Comparison of ENCODE assay signal across 13 cellular contexts in genomic region chr11:17770048-17770652, GRCh38. TPM values are rescaled to one million over a fixed set of nuclear protein-coding genes. Genes with fewer than 3 reads are reported as not detected.
DNase-seq lines count a peak whose midpoint lies in the region; FAIRE-seq and TF ChIP-seq lines count a peak whose summit lies in the region.
"Had no signal": no experiment of that assay in that cellular context is flagged by ENCODE, and none has a peak within 500 bp of the region (broad histone marks: within the 10 kb centered on the region; RNA-seq: fewer than 3 reads in every experiment).

No MANE protein-coding gene starts in this region.

- H3K27me3 Mint-ChIP-seq in activated CD4-positive, alpha-beta memory T cell treated with anti-CD3 and anti-CD28 coated beads for 36 hours: no peaks in the 10 kb centered on the region
- no peaks in the 10 kb centered on the region for H3K27me3 Mint-ChIP-seq in activated CD4-positive, alpha-beta memory T cell treated with anti-CD3 and anti-CD28 coated beads, Interleukin-2, amount 10 ng/mL, durations not matched to agents 7 days and 5 days

- H3K27ac ChIP-seq in colonic mucosa: no peak overlapping the region
- peak overlapping the region in 1 of 2 donors; percentile 25 for H3K27ac ChIP-seq in small intestine (ENCODE audit: low read depth in 1 of 2, low read length in 1 of 2)
- no peak overlapping the region for H3K27ac ChIP-seq in esophagus squamous epithelium

- peak; percentile 22 for TF ChIP-seq CTCF in colonic mucosa (IDR thresholded peaks at IDR 0.05)
- peak in 1 of 6 experiments; percentile 23 for TF ChIP-seq CTCF in esophagus squamous epithelium (IDR thresholded peaks at IDR 0.05)

- no peak for FAIRE-seq in small intestine (lab: Jason Lieb, UNC)
- FAIRE-seq: colon had no signal

- TF ChIP-seq POLR2A in esophagus squamous epithelium (IDR thresholded peaks at IDR 0.05): no peak

- peak; percentile 15 for DNase-seq in activated CD4-positive, alpha-beta memory T cell treated with anti-CD3 and anti-CD28 coated beads for 36 hours
- no peak for DNase-seq in activated CD4-positive, alpha-beta memory T cell treated with anti-CD3 and anti-CD28 coated beads, Interleukin-2, amount 10 ng/mL, durations not matched to agents 7 days and 5 days
- DNase-seq in NAMALWA (ENCODE audit: low spot score) (peak; percentile 18), colonic mucosa (peak; percentile 93), small intestine (peak; percentile 94), DMS114 treated with DMSO at 0.1 percent for 48 hours (lab: John Stamatoyannopoulos, UW; ENCODE audit: unreplicated experiment) (no peak), esophagus squamous epithelium (lab: John Stamatoyannopoulos, UW) (no peak)
- DNase-seq in NK-92 treated with Interleukin-12 subunit alpha and Interleukin-12 subunit beta, amount 100 ng/mL, for 24 hours (lab: John Stamatoyannopoulos, UW): no peak
- DNase-seq: CD4-positive, alpha-beta memory T cell; hippocampal formation; SIG-M5 had no signal

- H3K9ac ChIP-seq in colonic mucosa (ENCODE audit: low read depth in 2 of 2, low read length in 2 of 2): no peak overlapping the region

- intact Hi-C loops in activated CD4-positive, alpha-beta memory T cell treated with anti-CD3 and anti-CD28 coated beads for 36 hours (cut with micrococcal nuclease): no loop called here
- intact Hi-C loops in colonic mucosa (cut with DNase I) (no loop called here), esophagus squamous epithelium (cut with DNase I) (no loop called here)

- no peaks in the 10 kb centered on the region for H3K4me1 Mint-ChIP-seq in activated CD4-positive, alpha-beta memory T cell treated with anti-CD3 and anti-CD28 coated beads for 36 hours (ENCODE audit: low read depth)
- H3K4me1 Mint-ChIP-seq in activated CD4-positive, alpha-beta memory T cell treated with anti-CD3 and anti-CD28 coated beads, Interleukin-2, amount 10 ng/mL, durations not matched to agents 7 days and 5 days: no peaks in the 10 kb centered on the region
- H3K4me1 Mint-ChIP-seq: CD4-positive, alpha-beta memory T cell; nephron had no signal

- no peak overlapping the region for H3K27ac Mint-ChIP-seq in activated CD4-positive, alpha-beta memory T cell treated with anti-CD3 and anti-CD28 coated beads for 36 hours
- H3K27ac Mint-ChIP-seq in activated CD4-positive, alpha-beta memory T cell treated with anti-CD3 and anti-CD28 coated beads, Interleukin-2, amount 10 ng/mL, durations not matched to agents 7 days and 5 days: no peak overlapping the region
- H3K27ac Mint-ChIP-seq: nephron had no signal

- no peak overlapping the region for H3K4me3 Mint-ChIP-seq in activated CD4-positive, alpha-beta memory T cell treated with anti-CD3 and anti-CD28 coated beads for 36 hours
- H3K4me3 Mint-ChIP-seq in activated CD4-positive, alpha-beta memory T cell treated with anti-CD3 and anti-CD28 coated beads, Interleukin-2, amount 10 ng/mL, durations not matched to agents 7 days and 5 days: no peak overlapping the region
- H3K4me3 Mint-ChIP-seq: CD4-positive, alpha-beta memory T cell; nephron had no signal

- no peaks in the 10 kb centered on the region for H3K9me3 Mint-ChIP-seq in activated CD4-positive, alpha-beta memory T cell treated with anti-CD3 and anti-CD28 coated beads for 36 hours
- no peaks in the 10 kb centered on the region for H3K9me3 Mint-ChIP-seq in activated CD4-positive, alpha-beta memory T cell treated with anti-CD3 and anti-CD28 coated beads, Interleukin-2, amount 10 ng/mL, durations not matched to agents 7 days and 5 days
- H3K9me3 Mint-ChIP-seq: CD4-positive, alpha-beta memory T cell; nephron had no signal

- H3K4me1 ChIP-seq in colonic mucosa: peaks cover 8% of the 10 kb centered on the region
- peaks cover 0 to 7% of the 10 kb centered on the region in 2 donors for H3K4me1 ChIP-seq in small intestine (ENCODE audit: control insufficient read depth in 2 of 2, insufficient read depth in 1 of 2, low read depth in 1 of 2, low read length in 1 of 2)
- H3K4me1 ChIP-seq in esophagus squamous epithelium: peaks cover 0 to 5% (median 0%) of the 10 kb centered on the region in 3 donors

- CTCF ChIA-PET in activated CD4-positive, alpha-beta memory T cell treated with anti-CD3 and anti-CD28 coated beads for 36 hours (lab: Charles Lee): no interaction called here
- CTCF ChIA-PET in activated CD4-positive, alpha-beta memory T cell treated with anti-CD3 and anti-CD28 coated beads, Interleukin-2, amount 10 ng/mL, durations not matched to agents 7 days and 5 days (lab: Charles Lee): no interaction called here

- no peaks in the 10 kb centered on the region for H3K36me3 Mint-ChIP-seq in activated CD4-positive, alpha-beta memory T cell treated with anti-CD3 and anti-CD28 coated beads for 36 hours
- H3K36me3 Mint-ChIP-seq in activated CD4-positive, alpha-beta memory T cell treated with anti-CD3 and anti-CD28 coated beads, Interleukin-2, amount 10 ng/mL, durations not matched to agents 7 days and 5 days (ENCODE audit: low read depth): no peaks in the 10 kb centered on the region
- H3K36me3 Mint-ChIP-seq: CD4-positive, alpha-beta memory T cell had no signal

- H3K36me3 ChIP-seq in colonic mucosa: no peaks in the 10 kb centered on the region
- no peaks in the 10 kb centered on the region for H3K36me3 ChIP-seq in small intestine (ENCODE audit: control insufficient read depth in 2 of 2, insufficient read depth in 2 of 2, low read length in 2 of 2)
- no peaks in the 10 kb centered on the region for H3K36me3 ChIP-seq in esophagus squamous epithelium

- no peak overlapping the region for H3K4me3 ChIP-seq in colonic mucosa
- H3K4me3 ChIP-seq in small intestine (ENCODE audit: low read depth in 1 of 2, low read length in 2 of 2): no peak overlapping the region
- no peak overlapping the region for H3K4me3 ChIP-seq in esophagus squamous epithelium

- POLR2A ChIA-PET in activated CD4-positive, alpha-beta memory T cell treated with anti-CD3 and anti-CD28 coated beads for 36 hours (lab: Charles Lee): no interaction called here
- POLR2A ChIA-PET in activated CD4-positive, alpha-beta memory T cell treated with anti-CD3 and anti-CD28 coated beads, Interleukin-2, amount 10 ng/mL, durations not matched to agents 7 days and 5 days (lab: Charles Lee): no interaction called here

- H3K9me3 ChIP-seq in colonic mucosa (no peaks in the 10 kb centered on the region), small intestine (ENCODE audit: control insufficient read depth, low read depth) (no peaks in the 10 kb centered on the region), esophagus squamous epithelium (no peaks in the 10 kb centered on the region)

- H3K27me3 ChIP-seq in colonic mucosa (no peaks in the 10 kb centered on the region), small intestine (ENCODE audit: control insufficient read depth in 2 of 2, insufficient read depth in 2 of 2, low read length in 2 of 2) (no peaks in the 10 kb centered on the region), esophagus squamous epithelium (peaks cover 0 to 6% (median 0%) of the 10 kb centered on the region in 4 donors)

- 16 to 49% (median 37%) methylated on average over 9 of the region's 9 CpGs for WGBS in small intestine, 3 donors
- 69 to 90% methylated on average over 3 of the region's 9 CpGs for WGBS in esophagus squamous epithelium, 2 donors

RNA-seq across cellular contexts. Expression of gene KCNC1, which starts 35.6 kb away (rescaled TPM):
- not detected for total RNA-seq in activated CD4-positive, alpha-beta memory T cell treated with anti-CD3 and anti-CD28 coated beads for 36 hours
- not detected for total RNA-seq in activated CD4-positive, alpha-beta memory T cell treated with anti-CD3 and anti-CD28 coated beads, Interleukin-2, amount 10 ng/mL, durations not matched to agents 7 days and 5 days
- total RNA-seq in colonic mucosa (under 1 TPM; 0.19 to 0.37 TPM), esophagus squamous epithelium (not detected)
- under 1 TPM in 1 of 3 donors, not detected in 2; 0.13 TPM for polyA plus RNA-seq in small intestine
- total RNA-seq: CD4-positive, alpha-beta memory T cell had no signal

RNA-seq across cellular contexts. Expression of gene MYOD1, which starts 50.8 kb away (rescaled TPM):
- total RNA-seq in activated CD4-positive, alpha-beta memory T cell treated with anti-CD3 and anti-CD28 coated beads for 36 hours: not detected
- not detected for total RNA-seq in activated CD4-positive, alpha-beta memory T cell treated with anti-CD3 and anti-CD28 coated beads, Interleukin-2, amount 10 ng/mL, durations not matched to agents 7 days and 5 days
- total RNA-seq in colonic mucosa (not detected), esophagus squamous epithelium (not detected)
- not detected for polyA plus RNA-seq in small intestine
- total RNA-seq: CD4-positive, alpha-beta memory T cell had no signal
- polyA plus RNA-seq: CD4-positive, alpha-beta memory T cell had no signal

Comparison
In these comparisons a context has a peak if more than half of its experiments do, and no peak if none do; other contexts are left out.
1. DNase-seq: peak in activated CD4-positive, alpha-beta memory T cell treated with anti-CD3 and anti-CD28 coated beads for 36 hours (single experiment), NAMALWA (single experiment), colonic mucosa (single experiment) and small intestine (single experiment); none in activated CD4-positive, alpha-beta memory T cell treated with anti-CD3 and anti-CD28 coated beads, Interleukin-2, amount 10 ng/mL, durations not matched to agents 7 days and 5 days (single experiment), NK-92 treated with Interleukin-12 subunit alpha and Interleukin-12 subunit beta, amount 100 ng/mL, for 24 hours (single experiment), DMS114 treated with DMSO at 0.1 percent for 48 hours (single experiment) and esophagus squamous epithelium (single experiment).